ENCODE assay signal across 10 cellular contexts in the genomic region with DNA sequence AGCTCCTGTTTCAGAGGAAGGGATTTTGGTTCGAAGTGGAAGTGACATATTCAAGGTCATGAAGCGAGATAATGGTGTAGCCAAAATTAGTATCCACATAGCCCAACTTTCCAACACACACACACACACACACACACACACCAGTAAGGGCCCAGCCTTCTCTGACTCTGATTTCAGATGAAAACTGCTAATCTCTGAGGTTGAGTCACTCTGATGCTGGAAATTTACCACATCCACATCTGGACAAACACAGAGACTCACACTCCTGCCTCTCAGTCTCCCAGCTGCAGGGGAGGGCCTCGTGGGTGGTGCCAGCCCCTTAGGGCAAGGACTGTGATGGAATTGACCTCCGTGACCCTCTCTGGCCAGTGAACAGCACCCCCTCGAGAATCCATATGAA. TPM values are rescaled to one million over a fixed set of nuclear protein-coding genes. Genes with fewer than 3 reads are reported as not detected.
DNase-seq lines count a peak whose midpoint lies in the region; ATAC-seq and TF ChIP-seq lines count a peak whose summit lies in the region.
"Had no signal": no experiment of that assay in that cellular context is flagged by ENCODE, and none has a peak within 500 bp of the region (broad histone marks: within the 10 kb centered on the region; RNA-seq: fewer than 3 reads in every experiment).

No MANE protein-coding gene starts in this region.

- WGBS in body of pancreas, 2 donors: 0 to 34% methylated on average over 2 to 5 of the region's 5 CpGs

- DNase-seq in Right ventricle myocardium inferior (ENCODE audit: missing footprints): no peak
- DNase-seq in cardiac septum (ENCODE audit: low spot score): no peak
- peak in 1 of 4 donors; percentile 48 for DNase-seq in body of pancreas
- DNase-seq in hepatic stellate cell (ENCODE audit: low spot score): peak; percentile 82
- DNase-seq in NCI-H2196 treated with DMSO at 0.1 percent for 48 hours (lab: John Stamatoyannopoulos, UW; ENCODE audit: unreplicated experiment): no peak
- no peak for DNase-seq in central memory CD4-positive, alpha-beta T cell
- DNase-seq in GOT3 (lab: John Stamatoyannopoulos, UW): no peak
- DNase-seq: upper lobe of left lung had no signal

- H3K9me3 ChIP-seq in body of pancreas: no peaks in the 10 kb centered on the region
- H3K9me3 ChIP-seq: prostate gland, upper lobe of left lung had no signal

- TF ChIP-seq POLR2A in body of pancreas (IDR thresholded peaks at IDR 0.05): no peak

- intact Hi-C loops in Right ventricle myocardium inferior (cut with DNase I): no loop called here
- intact Hi-C loops in cardiac septum (cut with DNase I): no loop called here
- intact Hi-C loops in body of pancreas (cut with DNase I): loop anchor here (10.0 kb wide), 1 partner anchor 50 kb away; no protein-coding TSS in a partner anchor

- H3K4me3 ChIP-seq in body of pancreas: no peak overlapping the region
- H3K4me3 ChIP-seq: prostate gland, upper lobe of left lung had no signal

- no peak for TF ChIP-seq CTCF in body of pancreas (IDR thresholded peaks at IDR 0.05)

- H3K36me3 ChIP-seq in body of pancreas (replicated peaks in 1 of 2; ENCODE audit: insufficient read depth in 1 of 2, low read depth in 2 of 2): no peaks in the 10 kb centered on the region
- H3K36me3 ChIP-seq: prostate gland, upper lobe of left lung had no signal

- H3K27me3 ChIP-seq in body of pancreas: no peaks in the 10 kb centered on the region
- H3K27me3 ChIP-seq: upper lobe of left lung had no signal

- no peak overlapping the region for H3K27ac ChIP-seq in body of pancreas
- H3K27ac ChIP-seq: prostate gland had no signal

- ATAC-seq in Right ventricle myocardium inferior: peak; percentile 59
- peak; percentile 60 for ATAC-seq in body of pancreas
- no peak for ATAC-seq in GM18861 (IDR thresholded peaks at IDR 0.05; ENCODE audit: unreplicated experiment)

- H3K4me1 ChIP-seq in body of pancreas: no peaks in the 10 kb centered on the region
- H3K4me1 ChIP-seq: prostate gland had no signal

RNA-seq across cellular contexts. Expression of a gene that starts 29.0 kb away (rescaled TPM):
- total RNA-seq in Right ventricle myocardium inferior (20.3 TPM), cardiac septum (18.6 TPM), body of pancreas (10 to 100 TPM; 17.8 to 21.8 TPM)

RNA-seq across cellular contexts. Expression of a gene that starts 42.6 kb away (rescaled TPM):
- total RNA-seq in Right ventricle myocardium inferior: 4.5 TPM
- 0.70 TPM for total RNA-seq in cardiac septum
- total RNA-seq in body of pancreas: 10 to 100 TPM; 10.5 to 20.5 TPM

RNA-seq across cellular contexts. Expression of a gene that starts 50.8 kb away (rescaled TPM):
- total RNA-seq in Right ventricle myocardium inferior (0.65 TPM), cardiac septum (not detected), body of pancreas (not detected)
